19 cellular contexts compared by ENCODE assay signal in genomic region chr3:37752661-37753055, GRCh38.
"Had no signal": no experiment of that assay in that cellular context is flagged by ENCODE, and none has a peak within 500 bp of the region (broad histone marks: within the 10 kb centered on the region; RNA-seq: fewer than 3 reads in every experiment).

No MANE protein-coding gene starts in this region.

- H3K4me1 Mint-ChIP-seq: activated B cell treated with CpG ODN at 0.5 μM for 24 hours; naive thymus-derived CD8-positive, alpha-beta T cell; stimulated activated effector memory CD8-positive, alpha-beta T cell treated with anti-CD3 and anti-CD28 coated beads, Interleukin-12 subunit alpha, Interleukin-12 subunit beta, amount 100 ng/mL, for 72 hours had no signal

- H3K36me3 ChIP-seq: cardiac muscle cell had no signal

- H3K4me1 ChIP-seq: lower lobe of right lung, sigmoid colon had no signal

- H3K27ac ChIP-seq: cardiac muscle cell, epithelial cell of prostate, lower lobe of right lung, sigmoid colon, thoracic aorta had no signal

- H3K27ac Mint-ChIP-seq: activated B cell treated with CpG ODN at 0.5 μM for 24 hours; activated CD4-positive, alpha-beta memory T cell treated with anti-CD3 and anti-CD28 coated beads, Interleukin-2, amount 10 ng/mL, durations not matched to agents 7 days and 5 days; activated CD8-positive, alpha-beta memory T cell treated with anti-CD3 and anti-CD28 coated beads, Interleukin-2, amount 10 ng/mL, durations not matched to agents 7 days and 5 days; activated naive CD8-positive, alpha-beta T cell; naive thymus-derived CD8-positive, alpha-beta T cell; stimulated activated effector memory CD8-positive, alpha-beta T cell treated with anti-CD3 and anti-CD28 coated beads, Interleukin-12 subunit alpha, Interleukin-12 subunit beta, amount 100 ng/mL, for 72 hours had no signal

- ATAC-seq: naive thymus-derived CD8-positive, alpha-beta T cell had no signal

- H3K36me3 Mint-ChIP-seq: activated CD8-positive, alpha-beta memory T cell treated with anti-CD3 and anti-CD28 coated beads, Interleukin-2, amount 10 ng/mL, durations not matched to agents 7 days and 5 days; activated naive CD8-positive, alpha-beta T cell; naive thymus-derived CD8-positive, alpha-beta T cell; stimulated activated effector memory CD8-positive, alpha-beta T cell treated with anti-CD3 and anti-CD28 coated beads, Interleukin-12 subunit alpha, Interleukin-12 subunit beta, amount 100 ng/mL, for 72 hours had no signal

- H3K4me3 Mint-ChIP-seq: activated B cell treated with CpG ODN at 0.5 μM for 24 hours; activated CD4-positive, alpha-beta memory T cell treated with anti-CD3 and anti-CD28 coated beads, Interleukin-2, amount 10 ng/mL, durations not matched to agents 7 days and 5 days; activated CD8-positive, alpha-beta memory T cell treated with anti-CD3 and anti-CD28 coated beads, Interleukin-2, amount 10 ng/mL, durations not matched to agents 7 days and 5 days; activated naive CD8-positive, alpha-beta T cell; naive thymus-derived CD8-positive, alpha-beta T cell; stimulated activated effector memory CD8-positive, alpha-beta T cell treated with anti-CD3 and anti-CD28 coated beads, Interleukin-12 subunit alpha, Interleukin-12 subunit beta, amount 100 ng/mL, for 72 hours had no signal

- H3K9me3 Mint-ChIP-seq: activated B cell treated with CpG ODN at 0.5 μM for 24 hours; activated CD4-positive, alpha-beta memory T cell treated with anti-CD3 and anti-CD28 coated beads, Interleukin-2, amount 10 ng/mL, durations not matched to agents 7 days and 5 days; naive thymus-derived CD8-positive, alpha-beta T cell; stimulated activated effector memory CD8-positive, alpha-beta T cell treated with anti-CD3 and anti-CD28 coated beads, Interleukin-12 subunit alpha, Interleukin-12 subunit beta, amount 100 ng/mL, for 72 hours had no signal

- H3K4me3 ChIP-seq: cardiac muscle cell, lower lobe of right lung, sigmoid colon, thoracic aorta had no signal

- H3K27me3 ChIP-seq: sigmoid colon had no signal

- H3K9me3 ChIP-seq: lower lobe of right lung, sigmoid colon, thoracic aorta had no signal

- DNase-seq: activated B cell treated with CpG ODN at 0.5 μM for 24 hours; activated CD4-positive, alpha-beta memory T cell treated with anti-CD3 and anti-CD28 coated beads, Interleukin-2, amount 10 ng/mL, durations not matched to agents 7 days and 5 days; activated CD4-positive, alpha-beta T cell treated with anti-CD3 and anti-CD28 coated beads for 4 hours; activated CD8-positive, alpha-beta memory T cell treated with anti-CD3 and anti-CD28 coated beads, Interleukin-2, amount 10 ng/mL, durations not matched to agents 7 days and 5 days; amniotic stem cell; foreskin fibroblast; hippocampal formation; left colon; lower lobe of right lung; naive thymus-derived CD8-positive, alpha-beta T cell; nucleus accumbens; sigmoid colon; stimulated activated CD4-positive, alpha-beta T cell treated with anti-CD3 and anti-CD28 coated beads, Interleukin-4, amount 100 ng/mL, for 24 hours; T-helper 2 cell had no signal
